In genomic region chr15:29102173-29102794, GRCh38 we compare ENCODE assay signal across 8 cellular contexts.
DNase-seq lines count a peak whose midpoint lies in the region; ATAC-seq and TF ChIP-seq lines count a peak whose summit lies in the region.
"Not testable (repeated sequence)": the region's sequence is repeated elsewhere in the genome, so short reads cannot be mapped to it uniquely, and the experiment has no call there.

No MANE protein-coding gene starts in this region.

- H3K4me3 ChIP-seq in body of pancreas, right atrium auricular region, psoas muscle, transverse colon: not testable (repeated sequence)

- ATAC-seq in body of pancreas, psoas muscle: not testable (repeated sequence)

- not testable (repeated sequence) for TF ChIP-seq POLR2A in body of pancreas (IDR thresholded peaks at IDR 0.05); transverse colon (IDR thresholded peaks at IDR 0.05)

- not testable (repeated sequence) for H3K9me3 ChIP-seq in body of pancreas, right atrium auricular region, psoas muscle, transverse colon

- intact Hi-C loops in body of pancreas (cut with DNase I); psoas muscle (cut with DNase I); transverse colon (cut with DNase I; ENCODE audit: low total_unique reads): not testable (repeated sequence)

- 77 to 85% methylated on average over 10 of the region's 10 CpGs for WGBS in body of pancreas, 2 donors
- 75 to 81% (median 80%) methylated on average over 10 of the region's 10 CpGs for WGBS in psoas muscle, 3 donors
- 49 to 68% methylated on average over 5 to 10 of the region's 10 CpGs for WGBS in transverse colon (ENCODE audit: low coverage in 1 of 2), 2 donors

- H3K4me1 ChIP-seq in body of pancreas, psoas muscle, transverse colon: not testable (repeated sequence)
- peaks cover 0 to 11% of the 10 kb centered on the region in 2 donors for H3K4me1 ChIP-seq in right atrium auricular region

- not testable (repeated sequence) for H3K27me3 ChIP-seq in body of pancreas, right atrium auricular region, transverse colon
- peaks cover 0 to 15% (median 7%) of the 10 kb centered on the region in 3 donors for H3K27me3 ChIP-seq in psoas muscle (ENCODE audit: insufficient read depth in 3 of 3, low read length in 2 of 3)

- in situ Hi-C loops in transverse colon (cut with MboI; ENCODE audit: low pct_ligation_motif_present in 1 of 4, low pct_unique_long_range_greater_than_20kb in 1 of 4, low sequenced_read_pairs in 3 of 4), result not testable (repeated sequence)

- peak; percentile 59 for DNase-seq in Daoy (ENCODE audit: low read depth)
- DNase-seq in HuH-7 (ENCODE audit: low spot score), result peak; percentile 48
- peak; percentile 70 for DNase-seq in OCI-M1 (lab: John Stamatoyannopoulos, UW)
- DNase-seq in activated CD4-positive, alpha-beta T cell treated with anti-CD3 and anti-CD28 coated beads, Interleukin-2, amount 50 U/mL, for 4 hours, result peak; percentile 42 to 54
- peak; percentile 16 to 51 (median 34) for DNase-seq in body of pancreas
- not testable (repeated sequence) for DNase-seq in right atrium auricular region (ENCODE audit: low spot score)
- peak in 1 of 2 donors; percentile 46 for DNase-seq in psoas muscle
- peak; percentile 43 for DNase-seq in transverse colon

- TF ChIP-seq EP300 in transverse colon (IDR thresholded peaks at IDR 0.05; ENCODE audit: low read depth), result not testable (repeated sequence)

- TF ChIP-seq CTCF in body of pancreas (IDR thresholded peaks at IDR 0.05) (peak; percentile 35 to 56 (median 41)), right atrium auricular region (IDR thresholded peaks at IDR 0.05) (peak; percentile 43 to 68), psoas muscle (IDR thresholded peaks at IDR 0.05) (peak; percentile 25), transverse colon (IDR thresholded peaks at IDR 0.05) (peak; percentile 34 to 76 (median 49))

- not testable (repeated sequence) for H3K27ac ChIP-seq in body of pancreas, right atrium auricular region, psoas muscle, transverse colon

- H3K36me3 ChIP-seq in body of pancreas (replicated peaks in 1 of 2; ENCODE audit: insufficient read depth in 1 of 2, low read depth in 2 of 2); right atrium auricular region; psoas muscle (ENCODE audit: insufficient read depth in 1 of 2, low read depth in 1 of 2); transverse colon: not testable (repeated sequence)
